ENCODE assay signal across 1 cellular context in the genomic region with DNA sequence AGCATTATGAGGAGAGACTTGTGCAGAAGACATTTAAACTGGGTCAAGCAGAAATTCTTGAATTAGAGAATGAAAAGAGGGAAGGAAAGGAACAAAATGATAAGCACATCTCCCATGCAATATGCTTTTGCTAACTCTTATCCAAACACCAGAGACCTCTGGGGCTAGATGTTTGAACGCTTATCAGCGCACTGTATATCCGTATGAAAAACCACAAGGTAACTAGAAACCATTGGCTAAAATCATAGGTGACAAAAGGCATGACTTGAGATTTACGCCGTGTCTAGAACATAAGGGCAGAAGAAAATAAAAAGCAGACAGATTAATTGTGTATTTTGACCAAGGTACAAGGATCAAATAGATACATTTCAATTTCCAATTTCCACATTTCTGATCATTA.
A peak's percentile ranks its signal among the peaks of the same experiment; 100 is the strongest.
TF ChIP-seq lines count a peak whose summit lies in the region.

No MANE protein-coding gene starts in this region.

TF ChIP-seq in K562, 482 proteins besides CTCF, POLR2A, EP300 and RAD21 (continued from another document):
- TF ChIP-seq, protein P1, sequence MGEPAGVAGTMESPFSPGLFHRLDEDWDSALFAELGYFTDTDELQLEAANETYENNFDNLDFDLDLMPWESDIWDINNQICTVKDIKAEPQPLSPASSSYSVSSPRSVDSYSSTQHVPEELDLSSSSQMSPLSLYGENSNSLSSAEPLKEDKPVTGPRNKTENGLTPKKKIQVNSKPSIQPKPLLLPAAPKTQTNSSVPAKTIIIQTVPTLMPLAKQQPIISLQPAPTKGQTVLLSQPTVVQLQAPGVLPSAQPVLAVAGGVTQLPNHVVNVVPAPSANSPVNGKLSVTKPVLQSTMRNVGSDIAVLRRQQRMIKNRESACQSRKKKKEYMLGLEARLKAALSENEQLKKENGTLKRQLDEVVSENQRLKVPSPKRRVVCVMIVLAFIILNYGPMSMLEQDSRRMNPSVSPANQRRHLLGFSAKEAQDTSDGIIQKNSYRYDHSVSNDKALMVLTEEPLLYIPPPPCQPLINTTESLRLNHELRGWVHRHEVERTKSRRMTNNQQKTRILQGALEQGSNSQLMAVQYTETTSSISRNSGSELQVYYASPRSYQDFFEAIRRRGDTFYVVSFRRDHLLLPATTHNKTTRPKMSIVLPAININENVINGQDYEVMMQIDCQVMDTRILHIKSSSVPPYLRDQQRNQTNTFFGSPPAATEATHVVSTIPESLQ (CRISPR knock-in tag; IDR thresholded peaks at IDR 0.05) = no peak
- TF ChIP-seq ATF4 (CRISPR knock-in tag; IDR thresholded peaks at IDR 0.05) = no peak
- no peak for TF ChIP-seq RHOXF2B (CRISPR knock-in tag; conservative IDR thresholded peaks at IDR 0.05)
- TF ChIP-seq HDAC1 (IDR thresholded peaks at IDR 0.05) = 0 out of 4 replicates have a peak, but pooled peaks of 1 of the 2 experiments have one; percentile 30
- TF ChIP-seq SPI1 (IDR thresholded peaks at IDR 0.05; ENCODE audit: borderline replicate concordance, low read depth, low read length) = no peak
- no peak for TF ChIP-seq RBM34 (IDR thresholded peaks at IDR 0.05; ENCODE audit: borderline replicate concordance, insufficient read depth, low read length)
- TF ChIP-seq NR1H2 (CRISPR knock-in tag; IDR thresholded peaks at IDR 0.05) = no peak
- no peak for TF ChIP-seq RNF219 (CRISPR knock-in tag; IDR thresholded peaks at IDR 0.05)
- TF ChIP-seq ZNF124 (CRISPR knock-in tag; IDR thresholded peaks at IDR 0.05) = no peak
- TF ChIP-seq ZFX (CRISPR knock-in tag; IDR thresholded peaks at IDR 0.05) = no peak
- TF ChIP-seq PREB (CRISPR knock-in tag; IDR thresholded peaks at IDR 0.05) = no peak
- no peak for TF ChIP-seq ZNF24 (IDR thresholded peaks at IDR 0.05)
- peak; percentile 87 for TF ChIP-seq ARID1B (IDR thresholded peaks at IDR 0.05)
- 0 out of 2 replicates have a peak, but pooled peaks have one; percentile 15 for TF ChIP-seq ETV1 (tag; conservative IDR thresholded peaks at IDR 0.05; ENCODE audit: low read depth)
- TF ChIP-seq, protein P2, sequence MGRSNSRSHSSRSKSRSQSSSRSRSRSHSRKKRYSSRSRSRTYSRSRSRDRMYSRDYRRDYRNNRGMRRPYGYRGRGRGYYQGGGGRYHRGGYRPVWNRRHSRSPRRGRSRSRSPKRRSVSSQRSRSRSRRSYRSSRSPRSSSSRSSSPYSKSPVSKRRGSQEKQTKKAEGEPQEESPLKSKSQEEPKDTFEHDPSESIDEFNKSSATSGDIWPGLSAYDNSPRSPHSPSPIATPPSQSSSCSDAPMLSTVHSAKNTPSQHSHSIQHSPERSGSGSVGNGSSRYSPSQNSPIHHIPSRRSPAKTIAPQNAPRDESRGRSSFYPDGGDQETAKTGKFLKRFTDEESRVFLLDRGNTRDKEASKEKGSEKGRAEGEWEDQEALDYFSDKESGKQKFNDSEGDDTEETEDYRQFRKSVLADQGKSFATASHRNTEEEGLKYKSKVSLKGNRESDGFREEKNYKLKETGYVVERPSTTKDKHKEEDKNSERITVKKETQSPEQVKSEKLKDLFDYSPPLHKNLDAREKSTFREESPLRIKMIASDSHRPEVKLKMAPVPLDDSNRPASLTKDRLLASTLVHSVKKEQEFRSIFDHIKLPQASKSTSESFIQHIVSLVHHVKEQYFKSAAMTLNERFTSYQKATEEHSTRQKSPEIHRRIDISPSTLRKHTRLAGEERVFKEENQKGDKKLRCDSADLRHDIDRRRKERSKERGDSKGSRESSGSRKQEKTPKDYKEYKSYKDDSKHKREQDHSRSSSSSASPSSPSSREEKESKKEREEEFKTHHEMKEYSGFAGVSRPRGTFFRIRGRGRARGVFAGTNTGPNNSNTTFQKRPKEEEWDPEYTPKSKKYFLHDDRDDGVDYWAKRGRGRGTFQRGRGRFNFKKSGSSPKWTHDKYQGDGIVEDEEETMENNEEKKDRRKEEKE (IDR thresholded peaks at IDR 0.05; ENCODE audit: borderline replicate concordance in 1 of 2, control insufficient read depth in 1 of 2, low read depth in 2 of 2, low read length in 1 of 2) = no peak
- no peak for TF ChIP-seq PCBP2 (IDR thresholded peaks at IDR 0.05; ENCODE audit: low read depth, low read length, poor library complexity, severe bottlenecking)
- TF ChIP-seq PML (IDR thresholded peaks at IDR 0.05; ENCODE audit: low read length) = peak; percentile 86; the same call in 1 of the 2 replicates
- TF ChIP-seq LCOR (CRISPR knock-in tag; IDR thresholded peaks at IDR 0.05) = no peak
- TF ChIP-seq DMBX1 (CRISPR knock-in tag; IDR thresholded peaks at IDR 0.05; ENCODE audit: borderline replicate concordance) = no peak
- no peak for TF ChIP-seq HEY1 (CRISPR knock-in tag; IDR thresholded peaks at IDR 0.05; ENCODE audit: borderline replicate concordance)
